ENCODE assay signal across 1 cellular context in genomic region chr6:20403080-20403765, GRCh38.
TF ChIP-seq lines count a peak whose summit lies in the region.

No MANE protein-coding gene starts in this region.

TF ChIP-seq in A549, 52 proteins besides CTCF, POLR2A, EP300 and RAD21 (continued from another document):
- TF ChIP-seq HOXA7 (CRISPR knock-in tag; IDR thresholded peaks at IDR 0.05) (no peak), RNF2 (IDR thresholded peaks at IDR 0.05; ENCODE audit: borderline replicate concordance, low read depth) (no peak), RFX5 (IDR thresholded peaks at IDR 0.05) (no peak), ZSCAN20 (CRISPR knock-in tag; IDR thresholded peaks at IDR 0.05) (no peak), JUNB (IDR thresholded peaks at IDR 0.05) (no peak), FOSL2 (IDR thresholded peaks at IDR 0.05) (no peak), FOSL2 (CRISPR knock-in tag; IDR thresholded peaks at IDR 0.05) (no peak), NPAS2 (CRISPR knock-in tag; IDR thresholded peaks at IDR 0.05; ENCODE audit: borderline replicate concordance) (no peak), BHLHE40 (IDR thresholded peaks at IDR 0.05; ENCODE audit: low read depth, low read length) (peak; percentile 53), MYC (IDR thresholded peaks at IDR 0.05; ENCODE audit: borderline replicate concordance, low read length) (no peak; the same call in 1 of the 2 replicates), JUN (IDR thresholded peaks at IDR 0.05) (peak; percentile 46 to 57; a peak in 2 of 5 replicates), GATA3 (IDR thresholded peaks at IDR 0.05; ENCODE audit: borderline replicate concordance) (0 out of 2 replicates have a peak, but pooled peaks have one; percentile 12), ELK1 (IDR thresholded peaks at IDR 0.05; ENCODE audit: low read depth, low read length) (no peak), CHD4 (IDR thresholded peaks at IDR 0.05; ENCODE audit: borderline replicate concordance) (no peak), BCL3 (IDR thresholded peaks at IDR 0.05) (peak; percentile 49; the same call in 1 of the 3 replicates), FOXS1 (CRISPR knock-in tag; IDR thresholded peaks at IDR 0.05) (no peak), HEYL (CRISPR knock-in tag; IDR thresholded peaks at IDR 0.05) (no peak), TP53 (CRISPR knock-in tag; IDR thresholded peaks at IDR 0.05) (no peak), EHF (CRISPR knock-in tag; IDR thresholded peaks at IDR 0.05) (no peak), ESRRA (IDR thresholded peaks at IDR 0.05; ENCODE audit: borderline replicate concordance, low read length) (no peak), MAFK (IDR thresholded peaks at IDR 0.05; ENCODE audit: partially characterized antibody) (no peak), CBX2 (IDR thresholded peaks at IDR 0.05; ENCODE audit: borderline replicate concordance, low read depth) (no peak), NFE2L2 (conservative IDR thresholded peaks at IDR 0.05; ENCODE audit: low read length) (no peak), EHMT2 (IDR thresholded peaks at IDR 0.05; ENCODE audit: low read depth) (no peak), PHF8 (IDR thresholded peaks at IDR 0.05; ENCODE audit: borderline replicate concordance, low read depth) (peak; percentile 17; the same call in 1 of the 2 replicates), RARB (CRISPR knock-in tag; IDR thresholded peaks at IDR 0.05) (no peak), HDAC2 (IDR thresholded peaks at IDR 0.05) (no peak)
- TF ChIP-seq, protein P1, sequence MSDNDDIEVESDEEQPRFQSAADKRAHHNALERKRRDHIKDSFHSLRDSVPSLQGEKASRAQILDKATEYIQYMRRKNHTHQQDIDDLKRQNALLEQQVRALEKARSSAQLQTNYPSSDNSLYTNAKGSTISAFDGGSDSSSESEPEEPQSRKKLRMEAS (IDR thresholded peaks at IDR 0.05), result peak; percentile 46; the same call in 1 of the 2 replicates
- TF ChIP-seq, protein P2, sequence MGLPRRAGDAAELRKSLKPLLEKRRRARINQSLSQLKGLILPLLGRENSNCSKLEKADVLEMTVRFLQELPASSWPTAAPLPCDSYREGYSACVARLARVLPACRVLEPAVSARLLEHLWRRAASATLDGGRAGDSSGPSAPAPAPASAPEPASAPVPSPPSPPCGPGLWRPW (IDR thresholded peaks at IDR 0.05), result no peak
- TF ChIP-seq, protein P3, sequence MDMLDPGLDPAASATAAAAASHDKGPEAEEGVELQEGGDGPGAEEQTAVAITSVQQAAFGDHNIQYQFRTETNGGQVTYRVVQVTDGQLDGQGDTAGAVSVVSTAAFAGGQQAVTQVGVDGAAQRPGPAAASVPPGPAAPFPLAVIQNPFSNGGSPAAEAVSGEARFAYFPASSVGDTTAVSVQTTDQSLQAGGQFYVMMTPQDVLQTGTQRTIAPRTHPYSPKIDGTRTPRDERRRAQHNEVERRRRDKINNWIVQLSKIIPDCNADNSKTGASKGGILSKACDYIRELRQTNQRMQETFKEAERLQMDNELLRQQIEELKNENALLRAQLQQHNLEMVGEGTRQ (IDR thresholded peaks at IDR 0.05), result peak; percentile 71
- TF ChIP-seq, protein P4, sequence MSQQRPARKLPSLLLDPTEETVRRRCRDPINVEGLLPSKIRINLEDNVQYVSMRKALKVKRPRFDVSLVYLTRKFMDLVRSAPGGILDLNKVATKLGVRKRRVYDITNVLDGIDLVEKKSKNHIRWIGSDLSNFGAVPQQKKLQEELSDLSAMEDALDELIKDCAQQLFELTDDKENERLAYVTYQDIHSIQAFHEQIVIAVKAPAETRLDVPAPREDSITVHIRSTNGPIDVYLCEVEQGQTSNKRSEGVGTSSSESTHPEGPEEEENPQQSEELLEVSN (IDR thresholded peaks at IDR 0.05; ENCODE audit: borderline replicate concordance, low read depth), result no peak
